18 cellular contexts compared by ENCODE assay signal in genomic region chr6:163564536-163564935, GRCh38.
DNase-seq lines count a peak whose midpoint lies in the region; ATAC-seq and TF ChIP-seq lines count a peak whose summit lies in the region.
"Had no signal": no experiment of that assay in that cellular context is flagged by ENCODE, and none has a peak within 500 bp of the region (broad histone marks: within the 10 kb centered on the region; RNA-seq: fewer than 3 reads in every experiment).

No MANE protein-coding gene starts in this region.

- ATAC-seq in heart left ventricle (no peak), GM18505 (IDR thresholded peaks at IDR 0.05; ENCODE audit: unreplicated experiment) (no peak), left colon (no peak)
- ATAC-seq: GM23338, SK-N-SH treated with all-trans-retinoic acid at 6 μM for 48 hours had no signal

- H3K4me3 Mint-ChIP-seq in glutamatergic neuron (ENCODE audit: unreplicated experiment) = no peak overlapping the region
- H3K4me3 Mint-ChIP-seq: GM23338 had no signal

- no peak for TF ChIP-seq POLR2A in heart left ventricle (IDR thresholded peaks at IDR 0.05)
- TF ChIP-seq POLR2A in GM18505 (IDR thresholded peaks at IDR 0.05; ENCODE audit: borderline replicate concordance, extremely low read depth, insufficient read depth, insufficient read length) = no peak

- DNase-seq in cardiac muscle cell (ENCODE audit: low read depth in 1 of 2, low spot score in 1 of 2) (no peak), heart left ventricle (no peak), NCI-H774 (lab: John Stamatoyannopoulos, UW) (peak; percentile 23), glutamatergic neuron (no peak), NCI-H226 (no peak), left colon (no peak)
- DNase-seq: DMS79, Kasumi-1, MG63, NCI-H2029, NCI-H446, PC-9, RPMI8226 had no signal

- peaks cover 6% of the 10 kb centered on the region for H3K9me3 Mint-ChIP-seq in glutamatergic neuron (ENCODE audit: unreplicated experiment)
- H3K9me3 Mint-ChIP-seq: GM23338 had no signal

- H3K36me3 ChIP-seq in cardiac muscle cell (peaks cover 51% of the 10 kb centered on the region), heart left ventricle (peaks cover 0 to 86% (median 73%) of the 10 kb centered on the region in 9 donors)

- H3K4me3 ChIP-seq in cardiac muscle cell (no peak overlapping the region), heart left ventricle (no peak overlapping the region)
- H3K4me3 ChIP-seq: GM23338, HAP-1, MG63, PC-9 had no signal

- H3K27ac ChIP-seq in cardiac muscle cell = peak overlapping the region; percentile 33
- H3K27ac ChIP-seq in heart left ventricle = peak overlapping the region in 5 of 12 donors; percentile 5 to 21 (median 9)
- H3K27ac ChIP-seq: PC-9 had no signal

- no peaks in the 10 kb centered on the region for H3K36me3 Mint-ChIP-seq in glutamatergic neuron (ENCODE audit: unreplicated experiment)

- H3K27ac Mint-ChIP-seq in glutamatergic neuron (ENCODE audit: unreplicated experiment) = peak overlapping the region; percentile 92
- H3K27ac Mint-ChIP-seq: GM23338 had no signal

- peaks cover 25% of the 10 kb centered on the region for H3K4me1 Mint-ChIP-seq in glutamatergic neuron (ENCODE audit: low read depth, unreplicated experiment)

- H3K27me3 Mint-ChIP-seq in glutamatergic neuron (ENCODE audit: unreplicated experiment) = peaks cover 4% of the 10 kb centered on the region

- whole genome bisulfite sequencing in heart left ventricle, 4 donors = 44 to 52% (median 50%) methylated on average over 3 of the region's 3 CpGs

- H3K9me3 ChIP-seq in cardiac muscle cell (ENCODE audit: low read depth) (no peaks in the 10 kb centered on the region), heart left ventricle (no peaks in the 10 kb centered on the region)
- H3K9me3 ChIP-seq: BE2C, HAP-1, MG63 had no signal

- intact Hi-C loops in heart left ventricle (cut with DNase I) (loop anchor here in 3 of 10 donors (5.0 to 10.0 kb wide), 2 partner anchors 137 to 140 kb away; no protein-coding TSS in a partner anchor), left colon (cut with DNase I, micrococcal nuclease) (no loop called here)

- H3K27me3 ChIP-seq in cardiac muscle cell = no peaks in the 10 kb centered on the region
- H3K27me3 ChIP-seq in heart left ventricle = no peaks in the 10 kb centered on the region
- H3K27me3 ChIP-seq: BE2C, MG63 had no signal

- H3K4me1 ChIP-seq in cardiac muscle cell (ENCODE audit: low read depth) (peaks cover 3% of the 10 kb centered on the region), heart left ventricle (peaks cover 0 to 73% (median 40%) of the 10 kb centered on the region in 12 donors)
- H3K4me1 ChIP-seq: BE2C had no signal

- TF ChIP-seq CTCF in cardiac muscle cell (IDR thresholded peaks at IDR 0.05; ENCODE audit: low read depth, low read length) (no peak), heart left ventricle (IDR thresholded peaks at IDR 0.05) (no peak), glutamatergic neuron (IDR thresholded peaks at IDR 0.05; ENCODE audit: partially characterized antibody, unreplicated experiment) (no peak)
